ENCODE assay signal across 1 cellular context in the genomic region with DNA sequence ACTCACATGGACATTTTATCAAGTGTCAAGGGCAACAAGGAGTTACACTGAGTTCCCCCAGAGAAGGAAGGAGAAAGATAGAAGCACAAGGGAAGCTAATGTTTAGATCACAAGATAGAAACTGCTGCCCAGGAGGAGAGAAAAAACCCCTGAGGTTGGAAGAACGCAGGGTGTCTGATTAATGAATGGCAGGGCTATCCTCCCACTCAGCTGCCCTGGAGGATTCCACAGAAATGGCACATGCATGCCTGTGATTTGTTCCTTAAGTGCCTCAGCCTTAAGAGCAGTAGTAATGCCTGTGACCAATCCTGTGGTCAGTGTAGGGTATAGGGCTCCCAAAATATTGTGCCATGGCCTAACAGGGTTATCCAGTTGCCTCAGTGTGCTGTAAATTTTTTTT.
TF ChIP-seq lines count a peak whose summit lies in the region.

No MANE protein-coding gene starts in this region.

TF ChIP-seq in GM23338, 12 proteins besides CTCF, POLR2A, EP300 and RAD21 (continued from another document):
- TF ChIP-seq CREB1 (CRISPR knock-in tag; IDR thresholded peaks at IDR 0.05; ENCODE audit: low read depth) (no peak), JUNB (IDR thresholded peaks at IDR 0.05; ENCODE audit: unreplicated experiment) (no peak), NANOG (IDR thresholded peaks at IDR 0.05; ENCODE audit: borderline replicate concordance) (no peak), ZNF114 (CRISPR knock-in tag; IDR thresholded peaks at IDR 0.05) (no peak), ZNF331 (CRISPR knock-in tag; IDR thresholded peaks at IDR 0.05; ENCODE audit: low read depth) (no peak), EZH2phosphoT487 (IDR thresholded peaks at IDR 0.05; ENCODE audit: unreplicated experiment) (no peak), EZH2 (IDR thresholded peaks at IDR 0.05; ENCODE audit: low read depth, unreplicated experiment) (no peak)
- TF ChIP-seq, protein P1, sequence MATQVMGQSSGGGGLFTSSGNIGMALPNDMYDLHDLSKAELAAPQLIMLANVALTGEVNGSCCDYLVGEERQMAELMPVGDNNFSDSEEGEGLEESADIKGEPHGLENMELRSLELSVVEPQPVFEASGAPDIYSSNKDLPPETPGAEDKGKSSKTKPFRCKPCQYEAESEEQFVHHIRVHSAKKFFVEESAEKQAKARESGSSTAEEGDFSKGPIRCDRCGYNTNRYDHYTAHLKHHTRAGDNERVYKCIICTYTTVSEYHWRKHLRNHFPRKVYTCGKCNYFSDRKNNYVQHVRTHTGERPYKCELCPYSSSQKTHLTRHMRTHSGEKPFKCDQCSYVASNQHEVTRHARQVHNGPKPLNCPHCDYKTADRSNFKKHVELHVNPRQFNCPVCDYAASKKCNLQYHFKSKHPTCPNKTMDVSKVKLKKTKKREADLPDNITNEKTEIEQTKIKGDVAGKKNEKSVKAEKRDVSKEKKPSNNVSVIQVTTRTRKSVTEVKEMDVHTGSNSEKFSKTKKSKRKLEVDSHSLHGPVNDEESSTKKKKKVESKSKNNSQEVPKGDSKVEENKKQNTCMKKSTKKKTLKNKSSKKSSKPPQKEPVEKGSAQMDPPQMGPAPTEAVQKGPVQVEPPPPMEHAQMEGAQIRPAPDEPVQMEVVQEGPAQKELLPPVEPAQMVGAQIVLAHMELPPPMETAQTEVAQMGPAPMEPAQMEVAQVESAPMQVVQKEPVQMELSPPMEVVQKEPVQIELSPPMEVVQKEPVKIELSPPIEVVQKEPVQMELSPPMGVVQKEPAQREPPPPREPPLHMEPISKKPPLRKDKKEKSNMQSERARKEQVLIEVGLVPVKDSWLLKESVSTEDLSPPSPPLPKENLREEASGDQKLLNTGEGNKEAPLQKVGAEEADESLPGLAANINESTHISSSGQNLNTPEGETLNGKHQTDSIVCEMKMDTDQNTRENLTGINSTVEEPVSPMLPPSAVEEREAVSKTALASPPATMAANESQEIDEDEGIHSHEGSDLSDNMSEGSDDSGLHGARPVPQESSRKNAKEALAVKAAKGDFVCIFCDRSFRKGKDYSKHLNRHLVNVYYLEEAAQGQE (IDR thresholded peaks at IDR 0.05; ENCODE audit: unreplicated experiment), result no peak
